In the genomic region with DNA sequence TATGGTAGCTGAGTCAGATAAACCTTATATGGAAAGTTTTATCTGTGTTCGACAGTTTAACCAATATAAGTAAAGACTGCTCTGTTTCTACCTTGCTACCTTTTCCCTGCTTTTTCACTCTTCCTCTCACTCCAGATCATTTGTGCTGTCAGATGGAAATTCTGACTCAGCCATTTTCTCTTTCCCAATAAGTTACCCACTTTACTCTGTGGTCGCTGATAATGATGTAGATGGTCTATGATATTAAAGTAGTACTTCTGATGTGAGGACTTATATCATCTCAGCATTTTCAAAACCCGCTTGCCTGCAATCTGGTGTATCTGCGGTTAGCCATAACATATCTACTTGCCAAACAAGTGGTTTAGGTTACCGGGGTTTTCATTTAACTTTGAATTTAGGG, we compare ENCODE assay signal across 18 cellular contexts. TPM values are rescaled to one million over a fixed set of nuclear protein-coding genes. Genes with fewer than 3 reads are reported as not detected.
"Had no signal": no experiment of that assay in that cellular context is flagged by ENCODE, and none has a peak within 500 bp of the region (broad histone marks: within the 10 kb centered on the region; RNA-seq: fewer than 3 reads in every experiment).

No MANE protein-coding gene starts in this region.

- H3K4me1 ChIP-seq: uterus had no signal

- H3K4me3 Mint-ChIP-seq: activated CD4-positive, alpha-beta T cell treated with anti-CD3 and anti-CD28 coated beads, Interleukin-2, amount 10 ng/mL, durations not matched to agents 24 days and 14 days; activated naive CD4-positive, alpha-beta T cell treated with anti-CD3 and anti-CD28 coated beads, Interleukin-2, amount 10 ng/mL, durations not matched to agents 7 days and 5 days; central memory CD8-positive, alpha-beta T cell; effector memory CD8-positive, alpha-beta T cell; nephron progenitor cell; stimulated activated naive CD8-positive, alpha-beta T cell treated with anti-CD3 and anti-CD28 coated beads, Interleukin-15, amount 100 ng/mL, for 72 hours had no signal

- H3K27me3 Mint-ChIP-seq: activated CD4-positive, alpha-beta T cell treated with anti-CD3 and anti-CD28 coated beads, Interleukin-2, amount 10 ng/mL, durations not matched to agents 24 days and 14 days; activated naive CD4-positive, alpha-beta T cell treated with anti-CD3 and anti-CD28 coated beads, Interleukin-2, amount 10 ng/mL, durations not matched to agents 7 days and 5 days; central memory CD8-positive, alpha-beta T cell; effector memory CD8-positive, alpha-beta T cell; stimulated activated naive CD8-positive, alpha-beta T cell treated with anti-CD3 and anti-CD28 coated beads, Interleukin-15, amount 100 ng/mL, for 72 hours had no signal

- H3K9me3 Mint-ChIP-seq: activated CD4-positive, alpha-beta T cell treated with anti-CD3 and anti-CD28 coated beads, Interleukin-2, amount 10 ng/mL, durations not matched to agents 24 days and 14 days; activated naive CD4-positive, alpha-beta T cell treated with anti-CD3 and anti-CD28 coated beads, Interleukin-2, amount 10 ng/mL, durations not matched to agents 7 days and 5 days; activated T-helper 2 cell treated with anti-CD3 and anti-CD28 coated beads, Interferon-gamma antibody, Interleukin-2, Interleukin-4, amounts not matched to agents 10 μg/mL and 5 μg/mL and 100 μg/mL, durations not matched to agents 14 hours and 24 hours and 36 hours; nephron progenitor cell; stimulated activated naive CD8-positive, alpha-beta T cell treated with anti-CD3 and anti-CD28 coated beads, Interleukin-15, amount 100 ng/mL, for 72 hours had no signal

- DNase-seq: activated CD4-positive, alpha-beta T cell treated with anti-CD3 and anti-CD28 coated beads, Interleukin-2, amount 10 ng/mL, durations not matched to agents 24 days and 14 days; activated naive CD4-positive, alpha-beta T cell treated with anti-CD3 and anti-CD28 coated beads, Interleukin-2, amount 10 ng/mL, durations not matched to agents 7 days and 5 days; adrenal gland; body of pancreas; effector memory CD8-positive, alpha-beta T cell; nephron progenitor cell; psoas muscle; spleen; stimulated activated CD4-positive, alpha-beta T cell treated with anti-CD3 and anti-CD28 coated beads, Interleukin-4, amount 100 ng/mL, for 1 hour; stimulated activated naive CD8-positive, alpha-beta T cell treated with anti-CD3 and anti-CD28 coated beads, Interleukin-15, amount 100 ng/mL, for 72 hours; T1000; uterus had no signal

- H3K27ac Mint-ChIP-seq: activated CD4-positive, alpha-beta T cell treated with anti-CD3 and anti-CD28 coated beads, Interleukin-2, amount 10 ng/mL, durations not matched to agents 24 days and 14 days; activated naive CD4-positive, alpha-beta T cell treated with anti-CD3 and anti-CD28 coated beads, Interleukin-2, amount 10 ng/mL, durations not matched to agents 7 days and 5 days; activated T-helper 2 cell treated with anti-CD3 and anti-CD28 coated beads, Interferon-gamma antibody, Interleukin-2, Interleukin-4, amounts not matched to agents 10 μg/mL and 5 μg/mL and 100 μg/mL, durations not matched to agents 14 hours and 24 hours and 36 hours; effector memory CD8-positive, alpha-beta T cell; nephron progenitor cell; stimulated activated naive CD8-positive, alpha-beta T cell treated with anti-CD3 and anti-CD28 coated beads, Interleukin-15, amount 100 ng/mL, for 72 hours had no signal

- H3K4me1 Mint-ChIP-seq: activated naive CD4-positive, alpha-beta T cell treated with anti-CD3 and anti-CD28 coated beads, Interleukin-2, amount 10 ng/mL, durations not matched to agents 7 days and 5 days; central memory CD8-positive, alpha-beta T cell; stimulated activated naive CD8-positive, alpha-beta T cell treated with anti-CD3 and anti-CD28 coated beads, Interleukin-15, amount 100 ng/mL, for 72 hours had no signal

- ATAC-seq: body of pancreas; effector memory CD8-positive, alpha-beta T cell; left lobe of liver; psoas muscle; sciatic nerve; stimulated activated naive CD8-positive, alpha-beta T cell treated with anti-CD3 and anti-CD28 coated beads, Interleukin-15, amount 100 ng/mL, for 72 hours had no signal

- H3K36me3 ChIP-seq: adrenal gland, spleen, thoracic aorta, uterus had no signal

- H3K27me3 ChIP-seq: adrenal gland, body of pancreas, spleen, uterus had no signal

- H3K4me3 ChIP-seq: adrenal gland, body of pancreas, psoas muscle, spleen, thoracic aorta, uterus had no signal

- H3K36me3 Mint-ChIP-seq: activated naive CD4-positive, alpha-beta T cell treated with anti-CD3 and anti-CD28 coated beads, Interleukin-2, amount 10 ng/mL, durations not matched to agents 7 days and 5 days had no signal

- H3K9me3 ChIP-seq: adrenal gland, body of pancreas, psoas muscle, spleen, thoracic aorta, uterus had no signal

- H3K27ac ChIP-seq: adrenal gland, body of pancreas, psoas muscle, spleen, uterus, VCaP had no signal

RNA-seq across cellular contexts. Expression of a gene that starts 15.0 kb away (rescaled TPM):
- total RNA-seq: activated CD4-positive, alpha-beta T cell treated with anti-CD3 and anti-CD28 coated beads, Interleukin-2, amount 10 ng/mL, durations not matched to agents 24 days and 14 days; body of pancreas had no signal
